9 cellular contexts compared by ENCODE assay signal in genomic region chr21:39676054-39676771, GRCh38.
DNase-seq lines count a peak whose midpoint lies in the region; ATAC-seq and TF ChIP-seq lines count a peak whose summit lies in the region.
"Had no signal": no experiment of that assay in that cellular context is flagged by ENCODE, and none has a peak within 500 bp of the region (broad histone marks: within the 10 kb centered on the region; RNA-seq: fewer than 3 reads in every experiment).

No MANE protein-coding gene starts in this region.

- H3K9me3 ChIP-seq in stomach smooth muscle (ENCODE audit: control insufficient read depth in 2 of 2, low read length in 2 of 2) = peaks cover 0 to 4% of the 10 kb centered on the region in 2 donors
- H3K9me3 ChIP-seq in tibial nerve = peaks cover 0 to 3% (median 0%) of the 10 kb centered on the region in 4 donors

- CTCF ChIA-PET in activated CD8-positive, alpha-beta memory T cell treated with anti-CD3 and anti-CD28 coated beads, Interleukin-2, amount 10 ng/mL, durations not matched to agents 7 days and 5 days (lab: Charles Lee) = no interaction called here

- H3K36me3 ChIP-seq in stomach smooth muscle (ENCODE audit: control insufficient read depth in 2 of 2, insufficient read depth in 2 of 2, low read length in 2 of 2) (no peaks in the 10 kb centered on the region), tibial nerve (no peaks in the 10 kb centered on the region)

- H3K27me3 ChIP-seq in stomach smooth muscle (ENCODE audit: control insufficient read depth in 1 of 2, insufficient read depth in 2 of 2, low read length in 2 of 2) = no peaks in the 10 kb centered on the region
- H3K27me3 ChIP-seq in tibial nerve = no peaks in the 10 kb centered on the region

- no peaks in the 10 kb centered on the region for H3K9me3 Mint-ChIP-seq in HFFc6
- H3K9me3 Mint-ChIP-seq in activated CD8-positive, alpha-beta memory T cell treated with anti-CD3 and anti-CD28 coated beads, Interleukin-2, amount 10 ng/mL, durations not matched to agents 7 days and 5 days (ENCODE audit: low read depth) = no peaks in the 10 kb centered on the region

- TF ChIP-seq CTCF in tibial nerve (IDR thresholded peaks at IDR 0.05) (no peak), HFFc6 (IDR thresholded peaks at IDR 0.05) (no peak)

- TF ChIP-seq EP300 in tibial nerve (IDR thresholded peaks at IDR 0.05) = no peak

- H3K9ac ChIP-seq in stomach smooth muscle (ENCODE audit: low read length in 2 of 2) = peak overlapping the region in 1 of 2 donors; percentile 35

- 0 out of 2 replicates have a peak, but pooled peaks cover 6% of the 10 kb centered on the region for H3K36me3 Mint-ChIP-seq in HFFc6 (ENCODE audit: low read depth)
- no peaks in the 10 kb centered on the region for H3K36me3 Mint-ChIP-seq in activated CD8-positive, alpha-beta memory T cell treated with anti-CD3 and anti-CD28 coated beads, Interleukin-2, amount 10 ng/mL, durations not matched to agents 7 days and 5 days

- H3K4me1 Mint-ChIP-seq in HFFc6 (ENCODE audit: low read depth) = peaks cover 7% of the 10 kb centered on the region; the same call in 1 of the 2 replicates
- H3K4me1 Mint-ChIP-seq in activated CD8-positive, alpha-beta memory T cell treated with anti-CD3 and anti-CD28 coated beads, Interleukin-2, amount 10 ng/mL, durations not matched to agents 7 days and 5 days = no peaks in the 10 kb centered on the region

- peak overlapping the region in 1 of 2 donors; percentile 58 for H3K4me3 ChIP-seq in stomach smooth muscle (ENCODE audit: low read length in 2 of 2)
- no peak overlapping the region for H3K4me3 ChIP-seq in tibial nerve

- intact Hi-C loops in left cardiac atrium (cut with DNase I) = loop anchor here in 1 of 2 donors (10.0 kb wide), 1 partner anchor 51 kb away; no protein-coding TSS in a partner anchor

- TF ChIP-seq POLR2A in tibial nerve (IDR thresholded peaks at IDR 0.05) = no peak

- peak overlapping the region; percentile 75 for H3K27ac ChIP-seq in stomach smooth muscle (ENCODE audit: low read length)
- no peak overlapping the region for H3K27ac ChIP-seq in tibial nerve

- no peak overlapping the region; the same call in 1 of the 2 replicates for H3K4me3 Mint-ChIP-seq in HFFc6
- H3K4me3 Mint-ChIP-seq in activated CD8-positive, alpha-beta memory T cell treated with anti-CD3 and anti-CD28 coated beads, Interleukin-2, amount 10 ng/mL, durations not matched to agents 7 days and 5 days = no peak overlapping the region

- peaks cover 16% of the 10 kb centered on the region for H3K4me1 ChIP-seq in stomach smooth muscle (ENCODE audit: control insufficient read depth, insufficient read depth, low read length)
- no peaks in the 10 kb centered on the region for H3K4me1 ChIP-seq in tibial nerve

- 54 to 64% methylated on average over 17 of the region's 17 CpGs for WGBS in tibial nerve, 2 donors

- H3K27ac Mint-ChIP-seq in HFFc6 = no peak overlapping the region
- H3K27ac Mint-ChIP-seq in activated CD8-positive, alpha-beta memory T cell treated with anti-CD3 and anti-CD28 coated beads, Interleukin-2, amount 10 ng/mL, durations not matched to agents 7 days and 5 days = no peak overlapping the region

- ATAC-seq in HG03571 (IDR thresholded peaks at IDR 0.05; ENCODE audit: unreplicated experiment) = peak; percentile 78
- peak; percentile 75 to 95 for ATAC-seq in left cardiac atrium
- no peak for ATAC-seq in activated CD8-positive, alpha-beta memory T cell treated with anti-CD3 and anti-CD28 coated beads, Interleukin-2, amount 10 ng/mL, durations not matched to agents 7 days and 5 days
- ATAC-seq: HCT116 had no signal

- peaks cover 27% of the 10 kb centered on the region for H3K27me3 Mint-ChIP-seq in HFFc6 (ENCODE audit: insufficient read depth)
- H3K27me3 Mint-ChIP-seq in activated CD8-positive, alpha-beta memory T cell treated with anti-CD3 and anti-CD28 coated beads, Interleukin-2, amount 10 ng/mL, durations not matched to agents 7 days and 5 days = no peaks in the 10 kb centered on the region

- DNase-seq in RPMI8226 (peak; percentile 54), left cardiac atrium (no peak), tibial nerve (ENCODE audit: low spot score in 2 of 2) (no peak), HFFc6 (no peak)
- DNase-seq in activated CD8-positive, alpha-beta memory T cell treated with anti-CD3 and anti-CD28 coated beads, Interleukin-2, amount 10 ng/mL, durations not matched to agents 7 days and 5 days = no peak
- DNase-seq in stimulated activated CD8-positive, alpha-beta memory T cell treated with anti-CD3 and anti-CD28 coated beads, Interleukin-4, amount 100 ng/mL, for 48 hours = no peak
